In the genomic region with DNA sequence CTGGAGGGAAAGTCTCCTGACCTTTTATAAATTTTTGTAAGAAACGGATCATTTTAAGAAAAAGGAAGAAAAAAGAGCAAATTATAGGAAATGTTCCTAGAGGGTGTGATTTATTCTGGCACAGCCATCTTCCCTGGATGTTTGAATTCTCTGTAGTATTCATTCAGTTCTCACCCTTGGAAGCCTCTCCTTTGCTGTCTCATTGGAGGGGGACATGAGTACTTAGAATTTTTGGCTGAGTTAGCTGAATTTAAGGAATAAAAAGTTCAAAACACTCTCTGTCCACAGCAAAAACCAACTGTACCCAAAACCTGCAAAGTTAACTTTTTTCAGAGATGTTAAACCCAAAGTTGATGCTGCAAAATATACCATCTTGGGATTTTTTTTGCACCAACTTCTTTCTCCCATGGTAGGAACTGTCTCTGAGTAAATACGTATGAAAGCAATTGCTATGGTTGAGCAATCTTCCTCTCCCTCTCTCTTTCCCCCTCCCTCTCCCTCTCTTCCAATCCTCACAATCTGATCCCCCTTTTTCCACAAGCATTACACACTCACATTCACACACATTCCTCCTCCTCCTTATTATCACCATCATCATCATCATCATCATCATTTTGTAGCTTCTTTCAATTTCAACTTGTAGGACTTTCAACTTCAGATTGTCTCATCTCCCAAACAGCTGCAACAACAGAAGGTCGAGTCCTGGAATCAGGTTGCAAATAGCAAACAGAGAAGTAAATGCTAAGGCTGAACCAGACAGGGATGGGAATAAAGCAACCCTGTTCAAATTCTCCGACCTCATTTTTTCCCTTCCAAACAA, we compare ENCODE assay signal across 23 cellular contexts.
DNase-seq lines count a peak whose midpoint lies in the region; ATAC-seq and TF ChIP-seq lines count a peak whose summit lies in the region.
"Had no signal": no experiment of that assay in that cellular context is flagged by ENCODE, and none has a peak within 500 bp of the region (broad histone marks: within the 10 kb centered on the region; RNA-seq: fewer than 3 reads in every experiment).

No MANE protein-coding gene starts in this region.

- H3K4me3 ChIP-seq in fibroblast of mammary gland (ENCODE audit: control insufficient read depth, low read depth, low read length) (no peak overlapping the region), aorta (ENCODE audit: low read length in 2 of 2) (no peak overlapping the region)
- H3K4me3 ChIP-seq: dorsolateral prefrontal cortex, lung, thyroid gland had no signal

- no peaks in the 10 kb centered on the region for H3K27me3 ChIP-seq in aorta (ENCODE audit: control insufficient read depth in 1 of 2, insufficient read depth in 2 of 2, low read length in 1 of 2)
- H3K27me3 ChIP-seq: BE2C, dorsolateral prefrontal cortex, foreskin keratinocyte, neutrophil, thyroid gland had no signal

- WGBS in aorta, 2 donors, result 50 to 54% methylated on average over 4 of the region's 4 CpGs

- TF ChIP-seq CTCF in fibroblast of mammary gland (conservative IDR thresholded peaks at IDR 0.05; ENCODE audit: control insufficient read depth, insufficient read depth, low read depth, low read length), result no peak

- H3K36me3 ChIP-seq in aorta (ENCODE audit: control insufficient read depth in 1 of 2, insufficient read depth in 2 of 2, low read length in 1 of 2), result peaks cover 0 to 2% of the 10 kb centered on the region in 2 donors
- H3K36me3 ChIP-seq: BE2C, neutrophil, thyroid gland had no signal

- ATAC-seq in aorta (ENCODE audit: low FRiP score), result peak; percentile 48
- ATAC-seq: activated CD4-positive, CD25-positive, alpha-beta regulatory T cell treated with anti-CD3 and anti-CD28 coated beads, Interleukin-2, amount 50 U/mL, for 24 hours; foreskin keratinocyte; SK-N-SH treated with all-trans-retinoic acid at 6 μM for 48 hours had no signal

- intact Hi-C loops in aorta (cut with DNase I), result no loop called here
- intact Hi-C loops in posterior cingulate gyrus (cut with DNase I), result no loop called here

- H3K9me3 ChIP-seq in aorta (ENCODE audit: control insufficient read depth, low read length), result no peaks in the 10 kb centered on the region
- H3K9me3 ChIP-seq: BE2C, neutrophil, thyroid gland had no signal

- H3K4me1 ChIP-seq in aorta (ENCODE audit: control insufficient read depth in 1 of 2, insufficient read depth in 2 of 2, low read length in 2 of 2), result no peaks in the 10 kb centered on the region
- H3K4me1 ChIP-seq: BE2C, foreskin keratinocyte had no signal

- no peak overlapping the region for H3K27ac ChIP-seq in aorta (ENCODE audit: low read depth in 1 of 2, low read length in 2 of 2)
- H3K27ac ChIP-seq: dorsolateral prefrontal cortex, foreskin keratinocyte, neutrophil, thyroid gland had no signal

- DNase-seq in NCI-H510A treated with DMSO at 0.1 percent for 48 hours (lab: John Stamatoyannopoulos, UW) (peak; percentile 56), NCI-H510A (lab: John Stamatoyannopoulos, UW) (no peak), fibroblast of mammary gland (ENCODE audit: low read depth) (peak; percentile 17), myocyte (ENCODE audit: low read depth) (peak; percentile 83), aorta (no peak), posterior cingulate gyrus (no peak), COR-L47 (lab: John Stamatoyannopoulos, UW) (no peak), NCI-H2107 (lab: John Stamatoyannopoulos, UW) (no peak)
- DNase-seq: activated T-cell treated with anti-CD3 and anti-CD28 coated beads, Interleukin-2, amount 50 U/mL, for 1 hour; amygdala; BE2C; central memory CD4-positive, alpha-beta T cell; dorsolateral prefrontal cortex; foreskin keratinocyte; Karpas-422; NCI-H1930; NCI-H524; stimulated activated CD4-positive, alpha-beta T cell treated with anti-CD3 and anti-CD28 coated beads, Interleukin-4, amount 100 ng/mL, for 24 hours; thyroid gland had no signal

Comparison
In these comparisons a context has a peak if more than half of its experiments do, and no peak if none do; other contexts are left out.
1. DNase-seq: peak in NCI-H510A treated with DMSO at 0.1 percent for 48 hours (single experiment), fibroblast of mammary gland (single experiment) and myocyte (single experiment); none in NCI-H510A (single experiment), aorta (0 of 2), posterior cingulate gyrus (0 of 10), COR-L47 (single experiment) and NCI-H2107 (single experiment).